In genomic region chr2:26369664-26370063, GRCh38 we compare ENCODE assay signal across 5 cellular contexts. TPM values are rescaled to one million over a fixed set of nuclear protein-coding genes. Genes with fewer than 3 reads are reported as not detected.
"Had no signal": no experiment of that assay in that cellular context is flagged by ENCODE, and none has a peak within 500 bp of the region (broad histone marks: within the 10 kb centered on the region; RNA-seq: fewer than 3 reads in every experiment).

No MANE protein-coding gene starts in this region.

RNA-seq across cellular contexts. Expression of gene ADGRF3, which starts 23.1 kb away (rescaled TPM):
- total RNA-seq: IMR-90, NCI-H460 had no signal

RNA-seq across cellular contexts. Expression of gene DRC1, which starts 32.1 kb away (rescaled TPM):
- total RNA-seq: HT-29, NCI-H460, Right ventricle myocardium superior, SJSA1 had no signal
- polyA plus RNA-seq: IMR-90 had no signal
